1 cellular context compared by ENCODE assay signal in the genomic region with DNA sequence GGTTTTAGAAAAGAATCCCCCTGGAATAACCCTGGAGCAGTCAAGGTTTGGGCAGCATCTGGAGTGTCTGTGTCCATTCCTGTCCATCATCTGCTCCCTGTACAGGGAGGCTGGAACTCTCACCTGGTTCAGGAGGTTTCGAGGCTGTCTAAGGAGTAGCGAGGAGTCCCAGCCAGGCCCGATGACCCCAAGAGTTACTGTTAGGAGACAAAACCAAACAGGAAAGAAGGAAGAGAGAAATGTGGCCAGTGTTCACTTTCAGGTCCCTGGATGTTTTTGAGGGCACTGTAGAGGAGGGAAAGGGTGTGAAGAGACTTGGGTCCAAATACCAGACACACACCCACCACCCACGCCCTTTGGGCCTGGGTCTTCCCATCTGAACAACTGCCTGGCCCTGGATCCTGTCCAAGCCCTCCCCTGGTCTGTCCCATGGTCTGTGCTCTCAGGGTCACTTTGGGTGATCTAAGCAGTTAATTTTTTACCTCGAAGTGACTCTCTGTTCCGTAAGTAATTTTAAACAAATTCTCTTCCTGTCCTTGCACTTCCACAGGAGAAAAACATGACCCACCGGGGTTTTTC.
A peak's percentile ranks its signal among the peaks of the same experiment; 100 is the strongest.
TF ChIP-seq lines count a peak whose summit lies in the region.

No MANE protein-coding gene starts in this region.

TF ChIP-seq in HepG2, 621 proteins besides CTCF, POLR2A, EP300 and RAD21 (continued from another document and continues in another):
- TF ChIP-seq, protein P1, sequence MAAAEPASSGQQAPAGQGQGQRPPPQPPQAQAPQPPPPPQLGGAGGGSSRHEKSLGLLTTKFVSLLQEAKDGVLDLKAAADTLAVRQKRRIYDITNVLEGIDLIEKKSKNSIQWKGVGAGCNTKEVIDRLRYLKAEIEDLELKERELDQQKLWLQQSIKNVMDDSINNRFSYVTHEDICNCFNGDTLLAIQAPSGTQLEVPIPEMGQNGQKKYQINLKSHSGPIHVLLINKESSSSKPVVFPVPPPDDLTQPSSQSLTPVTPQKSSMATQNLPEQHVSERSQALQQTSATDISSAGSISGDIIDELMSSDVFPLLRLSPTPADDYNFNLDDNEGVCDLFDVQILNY (CRISPR knock-in tag; conservative IDR thresholded peaks at IDR 0.05): no peak
- TF ChIP-seq HNRNPLL (IDR thresholded peaks at IDR 0.05; ENCODE audit: low read depth, low read length, poor library complexity, severe bottlenecking): no peak
- TF ChIP-seq, protein P2, sequence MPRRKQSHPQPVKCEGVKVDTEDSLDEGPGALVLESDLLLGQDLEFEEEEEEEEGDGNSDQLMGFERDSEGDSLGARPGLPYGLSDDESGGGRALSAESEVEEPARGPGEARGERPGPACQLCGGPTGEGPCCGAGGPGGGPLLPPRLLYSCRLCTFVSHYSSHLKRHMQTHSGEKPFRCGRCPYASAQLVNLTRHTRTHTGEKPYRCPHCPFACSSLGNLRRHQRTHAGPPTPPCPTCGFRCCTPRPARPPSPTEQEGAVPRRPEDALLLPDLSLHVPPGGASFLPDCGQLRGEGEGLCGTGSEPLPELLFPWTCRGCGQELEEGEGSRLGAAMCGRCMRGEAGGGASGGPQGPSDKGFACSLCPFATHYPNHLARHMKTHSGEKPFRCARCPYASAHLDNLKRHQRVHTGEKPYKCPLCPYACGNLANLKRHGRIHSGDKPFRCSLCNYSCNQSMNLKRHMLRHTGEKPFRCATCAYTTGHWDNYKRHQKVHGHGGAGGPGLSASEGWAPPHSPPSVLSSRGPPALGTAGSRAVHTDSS (CRISPR knock-in tag; conservative IDR thresholded peaks at IDR 0.05): no peak
- TF ChIP-seq MAF1 (CRISPR knock-in tag; IDR thresholded peaks at IDR 0.05; ENCODE audit: borderline replicate concordance): no peak
- TF ChIP-seq ZSCAN30 (CRISPR knock-in tag; IDR thresholded peaks at IDR 0.05): no peak
- TF ChIP-seq ZNF3 (CRISPR knock-in tag; IDR thresholded peaks at IDR 0.05): no peak
- peak; percentile 73 for TF ChIP-seq HDAC2 (CRISPR knock-in tag; IDR thresholded peaks at IDR 0.05)
- no peak for TF ChIP-seq HNRNPK (IDR thresholded peaks at IDR 0.05; ENCODE audit: low read depth, low read length, poor library complexity, severe bottlenecking)
- TF ChIP-seq, protein P3, sequence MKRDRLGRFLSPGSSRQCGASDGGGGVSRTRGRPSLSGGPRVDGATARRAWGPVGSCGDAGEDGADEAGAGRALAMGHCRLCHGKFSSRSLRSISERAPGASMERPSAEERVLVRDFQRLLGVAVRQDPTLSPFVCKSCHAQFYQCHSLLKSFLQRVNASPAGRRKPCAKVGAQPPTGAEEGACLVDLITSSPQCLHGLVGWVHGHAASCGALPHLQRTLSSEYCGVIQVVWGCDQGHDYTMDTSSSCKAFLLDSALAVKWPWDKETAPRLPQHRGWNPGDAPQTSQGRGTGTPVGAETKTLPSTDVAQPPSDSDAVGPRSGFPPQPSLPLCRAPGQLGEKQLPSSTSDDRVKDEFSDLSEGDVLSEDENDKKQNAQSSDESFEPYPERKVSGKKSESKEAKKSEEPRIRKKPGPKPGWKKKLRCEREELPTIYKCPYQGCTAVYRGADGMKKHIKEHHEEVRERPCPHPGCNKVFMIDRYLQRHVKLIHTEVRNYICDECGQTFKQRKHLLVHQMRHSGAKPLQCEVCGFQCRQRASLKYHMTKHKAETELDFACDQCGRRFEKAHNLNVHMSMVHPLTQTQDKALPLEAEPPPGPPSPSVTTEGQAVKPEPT (CRISPR knock-in tag; IDR thresholded peaks at IDR 0.05; ENCODE audit: low read depth): no peak
- TF ChIP-seq HMG20B (CRISPR knock-in tag; conservative IDR thresholded peaks at IDR 0.05): no peak
- TF ChIP-seq ZNF737 (CRISPR knock-in tag; IDR thresholded peaks at IDR 0.05; ENCODE audit: borderline replicate concordance): no peak
- no peak for TF ChIP-seq MIER2 (CRISPR knock-in tag; IDR thresholded peaks at IDR 0.05)
- TF ChIP-seq, protein P4, sequence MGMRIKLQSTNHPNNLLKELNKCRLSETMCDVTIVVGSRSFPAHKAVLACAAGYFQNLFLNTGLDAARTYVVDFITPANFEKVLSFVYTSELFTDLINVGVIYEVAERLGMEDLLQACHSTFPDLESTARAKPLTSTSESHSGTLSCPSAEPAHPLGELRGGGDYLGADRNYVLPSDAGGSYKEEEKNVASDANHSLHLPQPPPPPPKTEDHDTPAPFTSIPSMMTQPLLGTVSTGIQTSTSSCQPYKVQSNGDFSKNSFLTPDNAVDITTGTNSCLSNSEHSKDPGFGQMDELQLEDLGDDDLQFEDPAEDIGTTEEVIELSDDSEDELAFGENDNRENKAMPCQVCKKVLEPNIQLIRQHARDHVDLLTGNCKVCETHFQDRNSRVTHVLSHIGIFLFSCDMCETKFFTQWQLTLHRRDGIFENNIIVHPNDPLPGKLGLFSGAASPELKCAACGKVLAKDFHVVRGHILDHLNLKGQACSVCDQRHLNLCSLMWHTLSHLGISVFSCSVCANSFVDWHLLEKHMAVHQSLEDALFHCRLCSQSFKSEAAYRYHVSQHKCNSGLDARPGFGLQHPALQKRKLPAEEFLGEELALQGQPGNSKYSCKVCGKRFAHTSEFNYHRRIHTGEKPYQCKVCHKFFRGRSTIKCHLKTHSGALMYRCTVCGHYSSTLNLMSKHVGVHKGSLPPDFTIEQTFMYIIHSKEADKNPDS (CRISPR knock-in tag; IDR thresholded peaks at IDR 0.05): no peak
- TF ChIP-seq, protein P5, sequence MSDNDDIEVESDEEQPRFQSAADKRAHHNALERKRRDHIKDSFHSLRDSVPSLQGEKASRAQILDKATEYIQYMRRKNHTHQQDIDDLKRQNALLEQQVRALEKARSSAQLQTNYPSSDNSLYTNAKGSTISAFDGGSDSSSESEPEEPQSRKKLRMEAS (IDR thresholded peaks at IDR 0.05): no peak
- TF ChIP-seq, protein P6, sequence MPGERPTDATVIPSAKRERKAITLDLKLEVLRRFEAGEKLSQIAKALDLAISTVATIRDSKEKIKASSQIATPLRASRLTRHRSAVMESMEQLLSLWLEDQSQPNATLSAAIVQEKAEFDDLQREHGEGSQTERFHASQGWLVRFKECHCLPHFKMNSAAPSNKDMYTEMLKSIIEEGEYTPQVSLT (CRISPR knock-in tag; IDR thresholded peaks at IDR 0.05; ENCODE audit: borderline replicate concordance, low read depth): no peak
- TF ChIP-seq, protein P7, sequence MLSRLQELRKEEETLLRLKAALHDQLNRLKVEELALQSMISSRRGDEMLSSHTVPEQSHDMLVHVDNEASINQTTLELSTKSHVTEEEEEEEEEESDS (CRISPR knock-in tag; IDR thresholded peaks at IDR 0.05; ENCODE audit: borderline replicate concordance): no peak
- no peak for TF ChIP-seq ZNF235 (CRISPR knock-in tag; IDR thresholded peaks at IDR 0.05; ENCODE audit: borderline replicate concordance)
- peak; percentile 29; the same call in 1 of the 2 replicates for TF ChIP-seq SIX1 (CRISPR knock-in tag; IDR thresholded peaks at IDR 0.05; ENCODE audit: borderline replicate concordance)
- no peak for TF ChIP-seq ZNF552 (CRISPR knock-in tag; IDR thresholded peaks at IDR 0.05; ENCODE audit: borderline replicate concordance)
- no peak for TF ChIP-seq JDP2 (CRISPR knock-in tag; IDR thresholded peaks at IDR 0.05; ENCODE audit: borderline replicate concordance)
- TF ChIP-seq CENPT (CRISPR knock-in tag; IDR thresholded peaks at IDR 0.05; ENCODE audit: low read depth): no peak
- TF ChIP-seq, protein P8, sequence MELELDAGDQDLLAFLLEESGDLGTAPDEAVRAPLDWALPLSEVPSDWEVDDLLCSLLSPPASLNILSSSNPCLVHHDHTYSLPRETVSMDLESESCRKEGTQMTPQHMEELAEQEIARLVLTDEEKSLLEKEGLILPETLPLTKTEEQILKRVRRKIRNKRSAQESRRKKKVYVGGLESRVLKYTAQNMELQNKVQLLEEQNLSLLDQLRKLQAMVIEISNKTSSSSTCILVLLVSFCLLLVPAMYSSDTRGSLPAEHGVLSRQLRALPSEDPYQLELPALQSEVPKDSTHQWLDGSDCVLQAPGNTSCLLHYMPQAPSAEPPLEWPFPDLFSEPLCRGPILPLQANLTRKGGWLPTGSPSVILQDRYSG (CRISPR knock-in tag; IDR thresholded peaks at IDR 0.05): no peak
- TF ChIP-seq, protein P9, sequence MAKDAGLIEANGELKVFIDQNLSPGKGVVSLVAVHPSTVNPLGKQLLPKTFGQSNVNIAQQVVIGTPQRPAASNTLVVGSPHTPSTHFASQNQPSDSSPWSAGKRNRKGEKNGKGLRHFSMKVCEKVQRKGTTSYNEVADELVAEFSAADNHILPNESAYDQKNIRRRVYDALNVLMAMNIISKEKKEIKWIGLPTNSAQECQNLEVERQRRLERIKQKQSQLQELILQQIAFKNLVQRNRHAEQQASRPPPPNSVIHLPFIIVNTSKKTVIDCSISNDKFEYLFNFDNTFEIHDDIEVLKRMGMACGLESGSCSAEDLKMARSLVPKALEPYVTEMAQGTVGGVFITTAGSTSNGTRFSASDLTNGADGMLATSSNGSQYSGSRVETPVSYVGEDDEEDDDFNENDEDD (CRISPR knock-in tag; IDR thresholded peaks at IDR 0.05; ENCODE audit: borderline replicate concordance): no peak
- peak; percentile 54 for TF ChIP-seq THAP11 (CRISPR knock-in tag; IDR thresholded peaks at IDR 0.05)
- no peak for TF ChIP-seq ZNF10 (CRISPR knock-in tag; IDR thresholded peaks at IDR 0.05; ENCODE audit: borderline replicate concordance, low read depth)
- no peak for TF ChIP-seq HOXA7 (CRISPR knock-in tag; IDR thresholded peaks at IDR 0.05)
- no peak for TF ChIP-seq CC2D1A (CRISPR knock-in tag; IDR thresholded peaks at IDR 0.05)
- TF ChIP-seq NR2C2 (CRISPR knock-in tag; IDR thresholded peaks at IDR 0.05; ENCODE audit: borderline replicate concordance): 0 out of 2 replicates have a peak, but pooled peaks have one; percentile 28
- 0 out of 2 replicates have a peak, but pooled peaks have one; percentile 32 for TF ChIP-seq ZNF761 (CRISPR knock-in tag; conservative IDR thresholded peaks at IDR 0.05)
- TF ChIP-seq CBX5 (CRISPR knock-in tag; IDR thresholded peaks at IDR 0.05; ENCODE audit: borderline replicate concordance): no peak
- peak; percentile 91 for TF ChIP-seq HNF4A (CRISPR knock-in tag; IDR thresholded peaks at IDR 0.05)
- TF ChIP-seq ZNF598 (CRISPR knock-in tag; IDR thresholded peaks at IDR 0.05; ENCODE audit: borderline replicate concordance): no peak
- TF ChIP-seq, protein P10, sequence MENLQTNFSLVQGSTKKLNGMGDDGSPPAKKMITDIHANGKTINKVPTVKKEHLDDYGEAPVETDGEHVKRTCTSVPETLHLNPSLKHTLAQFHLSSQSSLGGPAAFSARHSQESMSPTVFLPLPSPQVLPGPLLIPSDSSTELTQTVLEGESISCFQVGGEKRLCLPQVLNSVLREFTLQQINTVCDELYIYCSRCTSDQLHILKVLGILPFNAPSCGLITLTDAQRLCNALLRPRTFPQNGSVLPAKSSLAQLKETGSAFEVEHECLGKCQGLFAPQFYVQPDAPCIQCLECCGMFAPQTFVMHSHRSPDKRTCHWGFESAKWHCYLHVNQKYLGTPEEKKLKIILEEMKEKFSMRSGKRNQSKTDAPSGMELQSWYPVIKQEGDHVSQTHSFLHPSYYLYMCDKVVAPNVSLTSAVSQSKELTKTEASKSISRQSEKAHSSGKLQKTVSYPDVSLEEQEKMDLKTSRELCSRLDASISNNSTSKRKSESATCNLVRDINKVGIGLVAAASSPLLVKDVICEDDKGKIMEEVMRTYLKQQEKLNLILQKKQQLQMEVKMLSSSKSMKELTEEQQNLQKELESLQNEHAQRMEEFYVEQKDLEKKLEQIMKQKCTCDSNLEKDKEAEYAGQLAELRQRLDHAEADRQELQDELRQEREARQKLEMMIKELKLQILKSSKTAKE (CRISPR knock-in tag; IDR thresholded peaks at IDR 0.05; ENCODE audit: borderline replicate concordance): peak; percentile 57; the same call in 1 of the 2 replicates
- TF ChIP-seq, protein P11, sequence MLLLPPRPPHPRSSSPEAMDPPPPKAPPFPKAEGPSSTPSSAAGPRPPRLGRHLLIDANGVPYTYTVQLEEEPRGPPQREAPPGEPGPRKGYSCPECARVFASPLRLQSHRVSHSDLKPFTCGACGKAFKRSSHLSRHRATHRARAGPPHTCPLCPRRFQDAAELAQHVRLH (CRISPR knock-in tag; IDR thresholded peaks at IDR 0.05; ENCODE audit: borderline replicate concordance, low read depth): no peak
- TF ChIP-seq SALL1 (CRISPR knock-in tag; IDR thresholded peaks at IDR 0.05): peak; percentile 62
- TF ChIP-seq HNRNPUL1 (IDR thresholded peaks at IDR 0.05; ENCODE audit: low read depth, low read length): no peak
- TF ChIP-seq, protein P12, sequence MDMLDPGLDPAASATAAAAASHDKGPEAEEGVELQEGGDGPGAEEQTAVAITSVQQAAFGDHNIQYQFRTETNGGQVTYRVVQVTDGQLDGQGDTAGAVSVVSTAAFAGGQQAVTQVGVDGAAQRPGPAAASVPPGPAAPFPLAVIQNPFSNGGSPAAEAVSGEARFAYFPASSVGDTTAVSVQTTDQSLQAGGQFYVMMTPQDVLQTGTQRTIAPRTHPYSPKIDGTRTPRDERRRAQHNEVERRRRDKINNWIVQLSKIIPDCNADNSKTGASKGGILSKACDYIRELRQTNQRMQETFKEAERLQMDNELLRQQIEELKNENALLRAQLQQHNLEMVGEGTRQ (IDR thresholded peaks at IDR 0.05; ENCODE audit: low read depth, low read length): no peak
- TF ChIP-seq, protein P12 (CRISPR knock-in tag; IDR thresholded peaks at IDR 0.05; ENCODE audit: borderline replicate concordance): no peak
- TF ChIP-seq RORA (CRISPR knock-in tag; IDR thresholded peaks at IDR 0.05): no peak
- TF ChIP-seq, protein P13, sequence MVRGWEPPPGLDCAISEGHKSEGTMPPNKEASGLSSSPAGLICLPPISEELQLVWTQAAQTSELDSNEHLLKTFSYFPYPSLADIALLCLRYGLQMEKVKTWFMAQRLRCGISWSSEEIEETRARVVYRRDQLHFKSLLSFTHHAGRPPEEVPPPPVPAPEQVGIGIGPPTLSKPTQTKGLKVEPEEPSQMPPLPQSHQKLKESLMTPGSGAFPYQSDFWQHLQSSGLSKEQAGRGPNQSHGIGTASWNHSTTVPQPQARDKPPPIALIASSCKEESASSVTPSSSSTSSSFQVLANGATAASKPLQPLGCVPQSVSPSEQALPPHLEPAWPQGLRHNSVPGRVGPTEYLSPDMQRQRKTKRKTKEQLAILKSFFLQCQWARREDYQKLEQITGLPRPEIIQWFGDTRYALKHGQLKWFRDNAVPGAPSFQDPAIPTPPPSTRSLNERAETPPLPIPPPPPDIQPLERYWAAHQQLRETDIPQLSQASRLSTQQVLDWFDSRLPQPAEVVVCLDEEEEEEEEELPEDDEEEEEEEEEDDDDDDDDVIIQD (CRISPR knock-in tag; IDR thresholded peaks at IDR 0.05; ENCODE audit: low read depth): peak; percentile 15; the same call in 1 of the 2 replicates
- TF ChIP-seq, protein P14, sequence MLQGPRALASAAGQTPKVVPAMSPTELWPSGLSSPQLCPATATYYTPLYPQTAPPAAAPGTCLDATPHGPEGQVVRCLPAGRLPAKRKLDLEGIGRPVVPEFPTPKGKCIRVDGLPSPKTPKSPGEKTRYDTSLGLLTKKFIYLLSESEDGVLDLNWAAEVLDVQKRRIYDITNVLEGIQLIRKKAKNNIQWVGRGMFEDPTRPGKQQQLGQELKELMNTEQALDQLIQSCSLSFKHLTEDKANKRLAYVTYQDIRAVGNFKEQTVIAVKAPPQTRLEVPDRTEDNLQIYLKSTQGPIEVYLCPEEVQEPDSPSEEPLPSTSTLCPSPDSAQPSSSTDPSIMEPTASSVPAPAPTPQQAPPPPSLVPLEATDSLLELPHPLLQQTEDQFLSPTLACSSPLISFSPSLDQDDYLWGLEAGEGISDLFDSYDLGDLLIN (CRISPR knock-in tag; IDR thresholded peaks at IDR 0.05; ENCODE audit: borderline replicate concordance): no peak
- TF ChIP-seq GABPB1 (CRISPR knock-in tag; IDR thresholded peaks at IDR 0.05): no peak
- TF ChIP-seq YY1 (IDR thresholded peaks at IDR 0.05; ENCODE audit: insufficient read depth, insufficient replicate concordance, low read depth, low read length): no peak
- TF ChIP-seq ZNF24 (IDR thresholded peaks at IDR 0.05): no peak
